Comparison of ENCODE assay signal across 8 cellular contexts in genomic region chr12:94459773-94460593, GRCh38.
DNase-seq lines count a peak whose midpoint lies in the region; ATAC-seq and TF ChIP-seq lines count a peak whose summit lies in the region.

Gene CEP83, minus strand, starts transcription at chr12:94459867. Its CDS starts 47,377 bp downstream, at chr12:94412490.

- peak within 1 kb of the TSS; percentile 84 for H3K4me3 ChIP-seq in choroid plexus epithelial cell (ENCODE audit: low read depth, low read length)

- peak; percentile 99 for ATAC-seq in HG03432 (IDR thresholded peaks at IDR 0.05; ENCODE audit: unreplicated experiment)

- TF ChIP-seq CTCF in choroid plexus epithelial cell (conservative IDR thresholded peaks at IDR 0.05; ENCODE audit: low read depth, low read length), result no peak

- DNase-seq in AG20443 (ENCODE audit: low spot score), result peak; percentile 98
- peak; percentile 76 for DNase-seq in NCI-H510A (lab: John Stamatoyannopoulos, UW)
- DNase-seq in activated CD4-positive, alpha-beta T cell treated with anti-CD3 and anti-CD28 coated beads for 24 hours (ENCODE audit: low read depth in 2 of 2), result peak; percentile 93 to 97
- peak; percentile 89 for DNase-seq in choroid plexus epithelial cell (ENCODE audit: low read depth)
- DNase-seq in kidney glomerular epithelial cell (lab: John Stamatoyannopoulos, UW), result peak; percentile 79
- peak; percentile 84 to 95 for DNase-seq in stimulated activated CD4-positive, alpha-beta T cell treated with anti-CD3 and anti-CD28 coated beads, Interleukin-1b, Interleukin-23, amount 100 ng/mL, for 1 hour (ENCODE audit: low read depth in 2 of 2)

- peak; percentile 90 for TF ChIP-seq POLR2A in GM19099 (IDR thresholded peaks at IDR 0.05; ENCODE audit: extremely low read depth, insufficient read length, low read depth)

Comparison
In these comparisons a context has a peak if more than half of its experiments do, and no peak if none do; other contexts are left out.
1. Peak in every context shown above with its lines: DNase-seq, ATAC-seq and H3K4me3 ChIP-seq.